11 cellular contexts compared by ENCODE assay signal in the genomic region with DNA sequence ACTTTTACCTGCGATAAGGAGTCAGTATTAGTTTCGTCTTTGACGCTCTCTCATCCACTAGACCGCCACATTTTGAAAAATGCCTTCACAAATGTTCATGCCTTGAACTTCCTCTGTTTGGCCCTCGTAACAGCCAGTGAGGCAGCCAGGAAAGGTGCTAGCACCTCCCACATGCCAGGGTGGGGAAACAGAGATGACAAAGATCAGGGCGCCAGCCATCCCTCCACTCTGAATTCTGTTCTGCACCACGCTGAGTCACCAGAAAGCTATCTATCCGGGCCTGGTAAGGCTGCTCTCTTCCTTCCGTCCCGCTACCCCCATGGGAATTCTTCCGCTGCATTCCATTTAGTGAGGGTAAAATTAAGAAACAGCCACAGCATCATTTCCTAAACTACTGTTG. TPM values are rescaled to one million over a fixed set of nuclear protein-coding genes. Genes with fewer than 3 reads are reported as not detected.
DNase-seq lines count a peak whose midpoint lies in the region; ATAC-seq and FAIRE-seq lines count a peak whose summit lies in the region.
"Had no signal": no experiment of that assay in that cellular context is flagged by ENCODE, and none has a peak within 500 bp of the region (broad histone marks: within the 10 kb centered on the region; RNA-seq: fewer than 3 reads in every experiment).

No MANE protein-coding gene starts in this region.

- ATAC-seq in HG03432 (IDR thresholded peaks at IDR 0.05; ENCODE audit: unreplicated experiment) (no peak), aorta (ENCODE audit: low FRiP score) (no peak)

- H3K27me3 ChIP-seq in trophoblast cell (ENCODE audit: insufficient read depth, low read length) (no peaks in the 10 kb centered on the region), aorta (ENCODE audit: control insufficient read depth in 1 of 2, insufficient read depth in 2 of 2, low read length in 1 of 2) (no peaks in the 10 kb centered on the region)

- H4K91ac ChIP-seq in trophoblast cell (ENCODE audit: low read depth, low read length) = no peak overlapping the region

- no peak overlapping the region for H4K8ac ChIP-seq in trophoblast cell (ENCODE audit: low read depth, low read length)

- H2AK5ac ChIP-seq in trophoblast cell (ENCODE audit: low read length) = no peak overlapping the region

- intact Hi-C loops in posterior cingulate gyrus (cut with DNase I) = no loop called here
- intact Hi-C loops in aorta (cut with DNase I) = no loop called here

- H3K27ac ChIP-seq in epithelial cell of prostate (peak overlapping the region; percentile 20), trophoblast cell (ENCODE audit: low read depth, low read length) (peak overlapping the region; percentile 83), aorta (ENCODE audit: low read depth in 1 of 2, low read length in 2 of 2) (no peak overlapping the region)

- no peaks in the 10 kb centered on the region for H3K79me2 ChIP-seq in trophoblast cell (ENCODE audit: control insufficient read depth, insufficient read depth, low read length, poor library complexity)

- peak overlapping the region; percentile 1 for H3K4me2 ChIP-seq in trophoblast cell (ENCODE audit: low read length)

- peak; percentile 84 for FAIRE-seq in RCC 7860 (lab: Jason Lieb, UNC)
- no peak for FAIRE-seq in GM19239 (lab: Jason Lieb, UNC)

- no peaks in the 10 kb centered on the region for H3K9me3 ChIP-seq in trophoblast cell (ENCODE audit: insufficient read depth, low read depth, low read length)
- no peaks in the 10 kb centered on the region for H3K9me3 ChIP-seq in aorta (ENCODE audit: control insufficient read depth, low read length)

- H2BK120ac ChIP-seq in trophoblast cell (ENCODE audit: insufficient read depth, low read length, poor library complexity) = no peak overlapping the region

- peak overlapping the region; percentile 2 for H2BK5ac ChIP-seq in trophoblast cell (ENCODE audit: low read depth, low read length, poor library complexity)

- DNase-seq in EL (peak; percentile 99), RCC 7860 (ENCODE audit: low spot score) (peak; percentile 94), epithelial cell of prostate (ENCODE audit: low read depth, low spot score) (no peak), trophoblast cell (peak; percentile 98 to 99), posterior cingulate gyrus (no peak), aorta (no peak), GM19239 (ENCODE audit: insufficient read length, low spot score) (no peak)
- DNase-seq: activated CD4-positive, alpha-beta T cell treated with anti-CD3 and anti-CD28 coated beads for 48 hours; DMS79 had no signal

- H2AFZ ChIP-seq in trophoblast cell (ENCODE audit: insufficient read depth, low read length, poor library complexity) = no peak overlapping the region

- no peak overlapping the region for H4K12ac ChIP-seq in trophoblast cell (ENCODE audit: low read depth, low read length)

- H3K14ac ChIP-seq in trophoblast cell (ENCODE audit: low read length) = no peak overlapping the region

- H3K4me3 ChIP-seq in trophoblast cell (ENCODE audit: low read depth, low read length) (no peak overlapping the region), aorta (ENCODE audit: low read length in 2 of 2) (no peak overlapping the region)

- no peak overlapping the region for H3K18ac ChIP-seq in trophoblast cell (ENCODE audit: low read length)

- peaks cover 5 to 6% of the 10 kb centered on the region in 2 experiments for H3K4me1 ChIP-seq in trophoblast cell (ENCODE audit: control insufficient read depth in 1 of 2, insufficient read depth in 2 of 2, low read length in 2 of 2)
- H3K4me1 ChIP-seq in aorta (ENCODE audit: control insufficient read depth in 1 of 2, insufficient read depth in 2 of 2, low read length in 2 of 2) = no peaks in the 10 kb centered on the region

- H3K79me1 ChIP-seq in trophoblast cell (ENCODE audit: low read length) = peaks cover 7% of the 10 kb centered on the region

- WGBS in trophoblast cell (ENCODE audit: extremely low coverage, insufficient coverage, insufficient read length) = no CpG with 5 or more reads among the region's 11 CpGs
- WGBS in aorta, 2 donors = 71% methylated on average over 11 of the region's 11 CpGs

- H3K23ac ChIP-seq in trophoblast cell (ENCODE audit: low read length) = no peak overlapping the region

- H3K36me3 ChIP-seq in trophoblast cell (ENCODE audit: control insufficient read depth in 1 of 2, insufficient read depth in 2 of 2, low read length in 2 of 2) (peaks cover 3 to 4% of the 10 kb centered on the region in 2 experiments), aorta (ENCODE audit: control insufficient read depth in 1 of 2, insufficient read depth in 2 of 2, low read length in 1 of 2) (peaks cover 0 to 6% of the 10 kb centered on the region in 2 donors)

- H3K9ac ChIP-seq in trophoblast cell (ENCODE audit: low read length) = no peak overlapping the region

- H3K4ac ChIP-seq in trophoblast cell (ENCODE audit: low read depth, low read length) = no peak overlapping the region

- H2BK12ac ChIP-seq in trophoblast cell (ENCODE audit: low read length) = peak overlapping the region; percentile 41

RNA-seq across cellular contexts. Expression of a gene that starts 31.3 kb away (rescaled TPM):
- polyA plus RNA-seq in trophoblast cell (2013) = not detected in 2 replicates
- total RNA-seq in aorta = not detected
- not detected for polyA plus RNA-seq in aorta
- total RNA-seq: skeletal muscle tissue had no signal

RNA-seq across cellular contexts. Expression of a gene that starts 47.3 kb away (rescaled TPM):
- 7.4 TPM in 2 replicates for polyA plus RNA-seq in trophoblast cell (2013)
- 10 to 100 TPM; 26.6 to 27.6 TPM for total RNA-seq in aorta
- polyA plus RNA-seq in aorta = 10 to 100 TPM; 18.2 to 30.0 TPM

Comparison
In these comparisons a context has a peak if more than half of its experiments do, and no peak if none do; other contexts are left out.
1. DNase-seq: peak in EL (single experiment), RCC 7860 (single experiment) and trophoblast cell (2 of 2); none in epithelial cell of prostate (single experiment), posterior cingulate gyrus (0 of 10), aorta (0 of 2) and GM19239 (single experiment).
2. H3K27ac ChIP-seq: peak in epithelial cell of prostate (single experiment) and trophoblast cell (single experiment); none in aorta (0 of 2).